2 cellular contexts compared by ENCODE assay signal in the genomic region with DNA sequence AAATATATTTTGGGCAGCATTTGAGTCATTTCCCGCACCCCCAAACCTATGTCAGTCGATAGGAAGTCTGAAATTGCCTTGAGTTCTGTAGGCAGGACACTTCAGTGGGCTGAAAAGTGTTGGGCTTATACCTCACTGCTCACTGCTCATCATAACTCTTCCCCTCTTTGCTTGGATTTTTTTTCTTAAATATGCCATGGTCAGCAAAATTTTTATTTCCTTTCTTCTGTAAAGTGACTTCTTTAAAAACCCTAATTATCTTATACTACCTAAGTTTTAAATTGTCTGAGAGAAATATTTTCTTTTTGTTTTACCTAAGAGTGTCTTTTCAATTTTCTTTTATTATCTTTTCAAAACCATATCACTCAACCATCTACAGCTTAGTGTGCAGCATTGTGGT.
TF ChIP-seq lines count a peak whose summit lies in the region.

No MANE protein-coding gene starts in this region.

TF ChIP-seq in IMR-90, 13 proteins besides CTCF, POLR2A, EP300 and RAD21:
- TF ChIP-seq MAFK (IDR thresholded peaks at IDR 0.05; ENCODE audit: low read depth, low read length): peak; percentile 98
- no peak for TF ChIP-seq BHLHE40 (IDR thresholded peaks at IDR 0.05; ENCODE audit: low read depth, low read length)
TF ChIP-seq in IMR-90: peak in this region for 1.

TF ChIP-seq in K562, 482 proteins besides CTCF, POLR2A, EP300 and RAD21:
- TF ChIP-seq ZNF316 (IDR thresholded peaks at IDR 0.05) (peak; percentile 91), ETS1 (conservative IDR thresholded peaks at IDR 0.05; ENCODE audit: control insufficient read depth, low read depth, low read length) (no peak), C11orf30 (IDR thresholded peaks at IDR 0.05; ENCODE audit: low read depth) (peak; percentile 81), MAFG (tag; conservative IDR thresholded peaks at IDR 0.05) (peak; percentile 83), MAFK (IDR thresholded peaks at IDR 0.05; ENCODE audit: low read length) (peak; percentile 89), MAFF (IDR thresholded peaks at IDR 0.05; ENCODE audit: low read length) (peak; percentile 88), COPS2 (conservative IDR thresholded peaks at IDR 0.05) (no peak), CBFA2T2 (conservative IDR thresholded peaks at IDR 0.05) (no peak)
